In the genomic region with DNA sequence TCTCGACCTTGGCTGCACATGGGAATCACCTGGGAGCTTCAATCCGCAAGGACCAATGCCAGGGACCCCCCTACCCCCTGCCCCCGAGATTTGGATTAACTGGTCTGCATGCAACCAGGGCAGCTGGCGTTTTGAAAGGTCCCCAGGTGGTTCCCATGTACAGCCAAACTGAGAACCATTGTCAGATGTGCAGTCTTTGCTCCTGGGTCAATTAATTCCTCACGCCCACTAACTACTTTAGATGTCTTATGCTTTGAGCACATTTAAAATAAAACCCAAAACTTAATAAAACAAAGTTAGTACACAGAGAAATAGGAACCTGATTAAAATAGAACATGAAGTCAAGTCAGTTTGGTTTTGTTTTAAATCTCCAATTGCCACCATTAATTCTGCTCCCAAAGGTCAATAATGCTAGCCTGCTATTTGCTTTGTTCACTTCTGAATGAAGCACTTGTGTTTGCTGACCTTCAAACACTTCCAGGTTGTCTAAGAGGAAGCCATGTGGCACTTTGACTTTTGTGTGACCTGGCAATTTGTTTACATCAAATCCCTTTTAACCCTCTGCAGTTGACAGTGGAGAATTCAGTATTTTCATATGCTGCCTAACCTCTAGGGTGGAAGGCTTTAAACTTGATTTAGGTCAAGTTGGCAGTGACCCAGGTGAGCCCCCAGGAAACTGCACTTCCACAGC, we compare ENCODE assay signal across 10 cellular contexts. TPM values are rescaled to one million over a fixed set of nuclear protein-coding genes. Genes with fewer than 3 reads are reported as not detected.
DNase-seq lines count a peak whose midpoint lies in the region; FAIRE-seq and TF ChIP-seq lines count a peak whose summit lies in the region.
"Had no signal": no experiment of that assay in that cellular context is flagged by ENCODE, and none has a peak within 500 bp of the region (broad histone marks: within the 10 kb centered on the region; RNA-seq: fewer than 3 reads in every experiment).

No MANE protein-coding gene starts in this region.

- H3K4me1 ChIP-seq in colonic mucosa (peaks cover 3% of the 10 kb centered on the region), skeletal muscle satellite cell (ENCODE audit: control insufficient read depth, insufficient read depth, low read length) (peaks cover 24% of the 10 kb centered on the region)

- intact Hi-C loops in colonic mucosa (cut with DNase I) = loop anchor here (5.0 kb wide), 1 partner anchor 540 kb away; no protein-coding TSS in a partner anchor

- H3K27me3 ChIP-seq in colonic mucosa = no peaks in the 10 kb centered on the region
- H3K27me3 ChIP-seq in skeletal muscle satellite cell (ENCODE audit: control insufficient read depth, insufficient read depth, low read length) = no peaks in the 10 kb centered on the region

- TF ChIP-seq CTCF in colonic mucosa (IDR thresholded peaks at IDR 0.05) = no peak

- peak overlapping the region; percentile 60 for H3K27ac ChIP-seq in colonic mucosa

- no peak overlapping the region for H3K4me3 ChIP-seq in colonic mucosa
- H3K4me3 ChIP-seq in skeletal muscle satellite cell (ENCODE audit: low read length) = no peak overlapping the region

- H3K36me3 ChIP-seq in colonic mucosa (no peaks in the 10 kb centered on the region), skeletal muscle satellite cell (ENCODE audit: insufficient read depth, low read length) (no peaks in the 10 kb centered on the region)

- FAIRE-seq in RCC 7860 (lab: Jason Lieb, UNC) = no peak

- no peak overlapping the region for H3K4me2 ChIP-seq in skeletal muscle satellite cell (ENCODE audit: low read length)

- DNase-seq in NCI-H510A treated with DMSO at 0.1 percent for 48 hours (lab: John Stamatoyannopoulos, UW) (peak; percentile 48), NCI-H510A (lab: John Stamatoyannopoulos, UW) (no peak), NCI-H524 treated with DMSO at 0.1 percent for 48 hours (lab: John Stamatoyannopoulos, UW) (peak; percentile 37), colonic mucosa (no peak), NCI-H2171 treated with DMSO at 0.1 percent for 48 hours (lab: John Stamatoyannopoulos, UW) (no peak), T-helper 9 cell (no peak), RCC 7860 (ENCODE audit: low spot score) (no peak)
- DNase-seq: posterior cingulate gyrus had no signal

- H3K9me3 ChIP-seq in colonic mucosa (no peaks in the 10 kb centered on the region), skeletal muscle satellite cell (replicated peaks; ENCODE audit: low read length) (no peaks in the 10 kb centered on the region)

- H3K9ac ChIP-seq in colonic mucosa (ENCODE audit: low read depth in 2 of 2, low read length in 2 of 2) = peak overlapping the region; percentile 22 to 30
- H3K9ac ChIP-seq in skeletal muscle satellite cell (ENCODE audit: low read depth, low read length) = peak overlapping the region; percentile 70

RNA-seq across cellular contexts. Expression of gene TMSB4X, which starts 27.2 kb away (rescaled TPM):
- total RNA-seq in colonic mucosa = 1,000 to 10,000 TPM; 3,844 to 4,288 TPM
- total RNA-seq in skeletal muscle satellite cell (2012; rRNA removed) = 6,299 and 7,116 TPM in 2 replicates

RNA-seq across cellular contexts. Expression of gene TLR8, which starts 41.3 kb away (rescaled TPM):
- 1 to 10 TPM in 1 of 2 donors, under 1 TPM in 1; 0.35 to 1.6 TPM for total RNA-seq in colonic mucosa
- not detected in 2 replicates for total RNA-seq in skeletal muscle satellite cell (2012; rRNA removed)
- total RNA-seq: fibroblast of lung had no signal

Comparison
In these comparisons a context has a peak if more than half of its experiments do, and no peak if none do; other contexts are left out.
1. DNase-seq: peak in NCI-H510A treated with DMSO at 0.1 percent for 48 hours (single experiment) and NCI-H524 treated with DMSO at 0.1 percent for 48 hours (single experiment); none in NCI-H510A (single experiment), colonic mucosa (single experiment), NCI-H2171 treated with DMSO at 0.1 percent for 48 hours (single experiment), T-helper 9 cell (single experiment) and RCC 7860 (single experiment).